1 cellular context compared by ENCODE assay signal in genomic region chr7:55073051-55073511, GRCh38.
TF ChIP-seq lines count a peak whose summit lies in the region.

No MANE protein-coding gene starts in this region.

TF ChIP-seq in GM23338, 12 proteins besides CTCF, POLR2A, EP300 and RAD21 (continued from another document):
- TF ChIP-seq, protein P1, sequence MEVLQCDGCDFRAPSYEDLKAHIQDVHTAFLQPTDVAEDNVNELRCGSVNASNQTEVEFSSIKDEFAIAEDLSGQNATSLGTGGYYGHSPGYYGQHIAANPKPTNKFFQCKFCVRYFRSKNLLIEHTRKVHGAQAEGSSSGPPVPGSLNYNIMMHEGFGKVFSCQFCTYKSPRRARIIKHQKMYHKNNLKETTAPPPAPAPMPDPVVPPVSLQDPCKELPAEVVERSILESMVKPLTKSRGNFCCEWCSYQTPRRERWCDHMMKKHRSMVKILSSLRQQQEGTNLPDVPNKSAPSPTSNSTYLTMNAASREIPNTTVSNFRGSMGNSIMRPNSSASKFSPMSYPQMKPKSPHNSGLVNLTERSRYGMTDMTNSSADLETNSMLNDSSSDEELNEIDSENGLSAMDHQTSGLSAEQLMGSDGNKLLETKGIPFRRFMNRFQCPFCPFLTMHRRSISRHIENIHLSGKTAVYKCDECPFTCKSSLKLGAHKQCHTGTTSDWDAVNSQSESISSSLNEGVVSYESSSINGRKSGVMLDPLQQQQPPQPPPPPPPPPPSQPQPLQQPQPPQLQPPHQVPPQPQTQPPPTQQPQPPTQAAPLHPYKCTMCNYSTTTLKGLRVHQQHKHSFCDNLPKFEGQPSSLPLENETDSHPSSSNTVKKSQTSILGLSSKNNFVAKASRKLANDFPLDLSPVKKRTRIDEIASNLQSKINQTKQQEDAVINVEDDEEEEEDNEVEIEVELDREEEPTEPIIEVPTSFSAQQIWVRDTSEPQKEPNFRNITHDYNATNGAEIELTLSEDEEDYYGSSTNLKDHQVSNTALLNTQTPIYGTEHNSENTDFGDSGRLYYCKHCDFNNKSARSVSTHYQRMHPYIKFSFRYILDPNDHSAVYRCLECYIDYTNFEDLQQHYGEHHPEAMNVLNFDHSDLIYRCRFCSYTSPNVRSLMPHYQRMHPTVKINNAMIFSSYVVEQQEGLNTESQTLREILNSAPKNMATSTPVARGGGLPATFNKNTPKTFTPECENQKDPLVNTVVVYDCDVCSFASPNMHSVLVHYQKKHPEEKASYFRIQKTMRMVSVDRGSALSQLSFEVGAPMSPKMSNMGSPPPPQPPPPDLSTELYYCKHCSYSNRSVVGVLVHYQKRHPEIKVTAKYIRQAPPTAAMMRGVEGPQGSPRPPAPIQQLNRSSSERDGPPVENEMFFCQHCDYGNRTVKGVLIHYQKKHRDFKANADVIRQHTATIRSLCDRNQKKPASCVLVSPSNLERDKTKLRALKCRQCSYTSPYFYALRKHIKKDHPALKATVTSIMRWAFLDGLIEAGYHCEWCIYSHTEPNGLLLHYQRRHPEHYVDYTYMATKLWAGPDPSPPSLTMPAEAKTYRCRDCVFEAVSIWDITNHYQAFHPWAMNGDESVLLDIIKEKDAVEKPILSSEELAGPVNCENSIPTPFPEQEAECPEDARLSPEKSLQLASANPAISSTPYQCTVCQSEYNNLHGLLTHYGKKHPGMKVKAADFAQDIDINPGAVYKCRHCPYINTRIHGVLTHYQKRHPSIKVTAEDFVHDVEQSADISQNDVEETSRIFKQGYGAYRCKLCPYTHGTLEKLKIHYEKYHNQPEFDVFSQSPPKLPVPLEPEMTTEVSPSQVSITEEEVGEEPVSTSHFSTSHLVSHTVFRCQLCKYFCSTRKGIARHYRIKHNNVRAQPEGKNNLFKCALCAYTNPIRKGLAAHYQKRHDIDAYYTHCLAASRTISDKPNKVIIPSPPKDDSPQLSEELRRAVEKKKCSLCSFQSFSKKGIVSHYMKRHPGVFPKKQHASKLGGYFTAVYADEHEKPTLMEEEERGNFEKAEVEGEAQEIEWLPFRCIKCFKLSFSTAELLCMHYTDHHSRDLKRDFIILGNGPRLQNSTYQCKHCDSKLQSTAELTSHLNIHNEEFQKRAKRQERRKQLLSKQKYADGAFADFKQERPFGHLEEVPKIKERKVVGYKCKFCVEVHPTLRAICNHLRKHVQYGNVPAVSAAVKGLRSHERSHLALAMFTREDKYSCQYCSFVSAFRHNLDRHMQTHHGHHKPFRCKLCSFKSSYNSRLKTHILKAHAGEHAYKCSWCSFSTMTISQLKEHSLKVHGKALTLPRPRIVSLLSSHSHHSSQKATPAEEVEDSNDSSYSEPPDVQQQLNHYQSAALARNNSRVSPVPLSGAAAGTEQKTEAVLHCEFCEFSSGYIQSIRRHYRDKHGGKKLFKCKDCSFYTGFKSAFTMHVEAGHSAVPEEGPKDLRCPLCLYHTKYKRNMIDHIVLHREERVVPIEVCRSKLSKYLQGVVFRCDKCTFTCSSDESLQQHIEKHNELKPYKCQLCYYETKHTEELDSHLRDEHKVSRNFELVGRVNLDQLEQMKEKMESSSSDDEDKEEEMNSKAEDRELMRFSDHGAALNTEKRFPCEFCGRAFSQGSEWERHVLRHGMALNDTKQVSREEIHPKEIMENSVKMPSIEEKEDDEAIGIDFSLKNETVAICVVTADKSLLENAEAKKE (CRISPR knock-in tag; IDR thresholded peaks at IDR 0.05): no peak
- TF ChIP-seq, protein P2, sequence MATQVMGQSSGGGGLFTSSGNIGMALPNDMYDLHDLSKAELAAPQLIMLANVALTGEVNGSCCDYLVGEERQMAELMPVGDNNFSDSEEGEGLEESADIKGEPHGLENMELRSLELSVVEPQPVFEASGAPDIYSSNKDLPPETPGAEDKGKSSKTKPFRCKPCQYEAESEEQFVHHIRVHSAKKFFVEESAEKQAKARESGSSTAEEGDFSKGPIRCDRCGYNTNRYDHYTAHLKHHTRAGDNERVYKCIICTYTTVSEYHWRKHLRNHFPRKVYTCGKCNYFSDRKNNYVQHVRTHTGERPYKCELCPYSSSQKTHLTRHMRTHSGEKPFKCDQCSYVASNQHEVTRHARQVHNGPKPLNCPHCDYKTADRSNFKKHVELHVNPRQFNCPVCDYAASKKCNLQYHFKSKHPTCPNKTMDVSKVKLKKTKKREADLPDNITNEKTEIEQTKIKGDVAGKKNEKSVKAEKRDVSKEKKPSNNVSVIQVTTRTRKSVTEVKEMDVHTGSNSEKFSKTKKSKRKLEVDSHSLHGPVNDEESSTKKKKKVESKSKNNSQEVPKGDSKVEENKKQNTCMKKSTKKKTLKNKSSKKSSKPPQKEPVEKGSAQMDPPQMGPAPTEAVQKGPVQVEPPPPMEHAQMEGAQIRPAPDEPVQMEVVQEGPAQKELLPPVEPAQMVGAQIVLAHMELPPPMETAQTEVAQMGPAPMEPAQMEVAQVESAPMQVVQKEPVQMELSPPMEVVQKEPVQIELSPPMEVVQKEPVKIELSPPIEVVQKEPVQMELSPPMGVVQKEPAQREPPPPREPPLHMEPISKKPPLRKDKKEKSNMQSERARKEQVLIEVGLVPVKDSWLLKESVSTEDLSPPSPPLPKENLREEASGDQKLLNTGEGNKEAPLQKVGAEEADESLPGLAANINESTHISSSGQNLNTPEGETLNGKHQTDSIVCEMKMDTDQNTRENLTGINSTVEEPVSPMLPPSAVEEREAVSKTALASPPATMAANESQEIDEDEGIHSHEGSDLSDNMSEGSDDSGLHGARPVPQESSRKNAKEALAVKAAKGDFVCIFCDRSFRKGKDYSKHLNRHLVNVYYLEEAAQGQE (IDR thresholded peaks at IDR 0.05; ENCODE audit: unreplicated experiment): no peak
- TF ChIP-seq CREB1 (CRISPR knock-in tag; IDR thresholded peaks at IDR 0.05; ENCODE audit: low read depth): no peak
- no peak for TF ChIP-seq EZH2phosphoT487 (IDR thresholded peaks at IDR 0.05; ENCODE audit: unreplicated experiment)
